In genomic region chr22:49617866-49618688, GRCh38 we compare ENCODE assay signal across 21 cellular contexts.
"Had no signal": no experiment of that assay in that cellular context is flagged by ENCODE, and none has a peak within 500 bp of the region (broad histone marks: within the 10 kb centered on the region; RNA-seq: fewer than 3 reads in every experiment).

No MANE protein-coding gene starts in this region.

- H3K27ac ChIP-seq: body of pancreas, dorsolateral prefrontal cortex, epithelial cell of prostate, hepatocyte, prostate gland had no signal

- H3K4me3 Mint-ChIP-seq: activated naive CD8-positive, alpha-beta T cell treated with anti-CD3 and anti-CD28 coated beads, Interleukin-2, amount 10 ng/mL, durations not matched to agents 7 days and 5 days; activated T-helper 1 cell treated with anti-CD3 and anti-CD28 coated beads, Interleukin-12 subunit alpha, Interleukin-12 subunit beta, Interleukin-2, Interleukin-4 antibody, amounts not matched to agents 30 ng/mL and 10 ng/mL and 1 ng/mL, durations not matched to agents 14 hours and 24 hours and 36 hours; endodermal cell; mesothelial cell of epicardium; neural crest cell had no signal

- H3K9me3 ChIP-seq: body of pancreas, prostate gland had no signal

- H3K36me3 ChIP-seq: prostate gland had no signal

- H3K27me3 Mint-ChIP-seq: activated naive CD8-positive, alpha-beta T cell treated with anti-CD3 and anti-CD28 coated beads, Interleukin-2, amount 10 ng/mL, durations not matched to agents 7 days and 5 days had no signal

- H3K27ac Mint-ChIP-seq: activated T-helper 1 cell treated with anti-CD3 and anti-CD28 coated beads, Interleukin-12 subunit alpha, Interleukin-12 subunit beta, Interleukin-2, Interleukin-4 antibody, amounts not matched to agents 30 ng/mL and 10 ng/mL and 1 ng/mL, durations not matched to agents 14 hours and 24 hours and 36 hours; endodermal cell; mesothelial cell of epicardium had no signal

- H3K4me1 ChIP-seq: body of pancreas, prostate gland had no signal

- ATAC-seq: body of pancreas, left cardiac atrium, right cardiac atrium had no signal

- H3K36me3 Mint-ChIP-seq: mesothelial cell of epicardium had no signal

- H3K4me3 ChIP-seq: body of pancreas, dorsolateral prefrontal cortex, hepatocyte, lung, prostate gland had no signal

- H3K27me3 ChIP-seq: body of pancreas, hepatocyte had no signal

- H3K4me1 Mint-ChIP-seq: endodermal cell, neural crest cell had no signal

- DNase-seq: activated CD4-positive, alpha-beta T cell treated with anti-CD3 and anti-CD28 coated beads, Interleukin-2, amount 50 U/mL, for 1 hour; activated CD4-positive, CD25-positive, alpha-beta regulatory T cell treated with anti-CD3 and anti-CD28 coated beads, Interleukin-2, amount 50 U/mL, for 72 hours; activated gamma-delta T cell treated with Interleukin-2 at 50 U/mL for 16 hours; activated naive CD8-positive, alpha-beta T cell treated with anti-CD3 and anti-CD28 coated beads, Interleukin-2, amount 10 ng/mL, durations not matched to agents 7 days and 5 days; caudate nucleus; endodermal cell; foreskin fibroblast; left cardiac atrium; small intestine; stimulated activated CD4-positive, alpha-beta T cell treated with anti-CD3 and anti-CD28 coated beads, Interleukin-4, amount 100 ng/mL, for 1 hour; T1000 had no signal
